ENCODE assay signal across 10 cellular contexts in genomic region chr20:40589581-40589980, GRCh38.
"Had no signal": no experiment of that assay in that cellular context is flagged by ENCODE, and none has a peak within 500 bp of the region (broad histone marks: within the 10 kb centered on the region; RNA-seq: fewer than 3 reads in every experiment).

No MANE protein-coding gene starts in this region.

- H3K9me3 ChIP-seq: HAP-1 had no signal

- H3K36me3 ChIP-seq: HAP-1 had no signal

- H3K27ac ChIP-seq: GM23248, HL-60 had no signal

- H3K4me3 ChIP-seq: GM23248, HAP-1, K562 had no signal

- ATAC-seq: HCT116, K562 had no signal

- H3K4me1 ChIP-seq: HAP-1 had no signal

- DNase-seq: GM23248, GOT3, H7, HFFc6, IMR-90, KG1 had no signal
